ENCODE assay signal across 8 cellular contexts in genomic region chr2:131093843-131094654, GRCh38. TPM values are rescaled to one million over a fixed set of nuclear protein-coding genes. Genes with fewer than 3 reads are reported as not detected.
DNase-seq lines count a peak whose midpoint lies in the region; ATAC-seq and TF ChIP-seq lines count a peak whose summit lies in the region.
"Not testable (repeated sequence)": the region's sequence is repeated elsewhere in the genome, so short reads cannot be mapped to it uniquely, and the experiment has no call there.

No MANE protein-coding gene starts in this region.

- peaks cover 15 to 16% of the 10 kb centered on the region in 2 donors for H3K4me1 Mint-ChIP-seq in natural killer cell

- H3K36me3 ChIP-seq in Loucy (ENCODE audit: insufficient read depth, low read length), result not testable (repeated sequence)

- H3K9ac ChIP-seq in Loucy (ENCODE audit: low read depth, low read length, poor library complexity, severe bottlenecking), result peak overlapping the region; percentile 87

- H3K79me2 ChIP-seq in Loucy (ENCODE audit: insufficient read depth, low read length), result peaks cover 42% of the 10 kb centered on the region

- H3K4me3 Mint-ChIP-seq in natural killer cell, result peak overlapping the region; percentile 91

- H3K9me3 ChIP-seq in Loucy (ENCODE audit: insufficient read depth, low read depth, low read length), result not testable (repeated sequence)

- intact Hi-C loops in left ventricle myocardium superior (cut with micrococcal nuclease), result not testable (repeated sequence)
- intact Hi-C loops in natural killer cell (cut with micrococcal nuclease), result loop anchor here (1.0 kb wide), 1 partner anchor 10 kb away; no protein-coding TSS in a partner anchor

- H3K4me2 ChIP-seq in Loucy (ENCODE audit: low read depth, low read length, poor library complexity, severe bottlenecking), result peak overlapping the region; percentile 56

- not testable (repeated sequence) for TF ChIP-seq CTCF in C4-2B (conservative IDR thresholded peaks at IDR 0.05); Loucy (conservative IDR thresholded peaks at IDR 0.05; ENCODE audit: low read length); cardiac fibroblast (IDR thresholded peaks at IDR 0.05; ENCODE audit: low read depth, low read length); natural killer cell (IDR thresholded peaks at IDR 0.05)

- H3K27me3 ChIP-seq in Loucy (ENCODE audit: insufficient read depth, low read length, poor library complexity, severe bottlenecking), result not testable (repeated sequence)

- not testable (repeated sequence) for H3F3A ChIP-seq in Loucy (ENCODE audit: low read depth)

- H3K4me3 ChIP-seq in Loucy (ENCODE audit: low read length, poor library complexity, severe bottlenecking), result peak overlapping the region; percentile 94
- peak overlapping the region; percentile 61 to 68 for H3K4me3 ChIP-seq in cardiac fibroblast (replicated peaks in 1 of 2; ENCODE audit: low read depth in 2 of 2, low read length in 2 of 2)

- H3K27ac Mint-ChIP-seq in natural killer cell, result peak overlapping the region; percentile 87 to 98

- not testable (repeated sequence) for H3K27me3 Mint-ChIP-seq in natural killer cell (ENCODE audit: low read depth in 2 of 2)

- H3K36me3 Mint-ChIP-seq in natural killer cell, result not testable (repeated sequence)

- DNase-seq in activated CD4-positive, alpha-beta T cell treated with anti-CD3 and anti-CD28 coated beads, Interleukin-2, amount 50 U/mL, for 48 hours, result peak; percentile 48 to 49
- not testable (repeated sequence) for DNase-seq in cardiac fibroblast (ENCODE audit: low read depth in 2 of 2)
- DNase-seq in left ventricle myocardium superior (peak; percentile 38), natural killer cell (peak; percentile 17)
- peak; percentile 29 for DNase-seq in stimulated activated naive CD8-positive, alpha-beta T cell treated with anti-CD3 and anti-CD28 coated beads, Interleukin-15, Interleukin-2, amounts not matched to agents 100 U/mL and 50 U/mL, for 24 hours

- not testable (repeated sequence) for H3K9me2 ChIP-seq in Loucy (replicated peaks; ENCODE audit: low read depth, low read length)

- peak overlapping the region; percentile 99 for H2AFZ ChIP-seq in Loucy (ENCODE audit: low read length)

- not testable (repeated sequence) for H3K4me1 ChIP-seq in Loucy (ENCODE audit: insufficient read depth, low read length, poor library complexity, severe bottlenecking)

- peak overlapping the region; percentile 85 for H3K27ac ChIP-seq in C4-2B

- peaks cover 37% of the 10 kb centered on the region for H4K20me1 ChIP-seq in Loucy (ENCODE audit: insufficient read depth, low read length, poor library complexity, severe bottlenecking)

- H3K9me3 Mint-ChIP-seq in natural killer cell, result not testable (repeated sequence)

- ATAC-seq in GM21576 (IDR thresholded peaks at IDR 0.05; ENCODE audit: unreplicated experiment), result peak; percentile 4
- ATAC-seq in left ventricle myocardium superior; natural killer cell; stimulated activated naive CD8-positive, alpha-beta T cell treated with anti-CD3 and anti-CD28 coated beads, Interleukin-15, Interleukin-2, amounts not matched to agents 100 U/mL and 50 U/mL, for 24 hours: not testable (repeated sequence)

RNA-seq across cellular contexts. Expression of gene FAM168B, which starts 0.8 kb away (rescaled TPM):
- total RNA-seq in left ventricle myocardium superior (96.1 TPM), natural killer cell (10 to 100 TPM; 56.0 to 70.7 (median 65.3) TPM)

RNA-seq across cellular contexts. Expression of gene PLEKHB2, which starts 11.1 kb away (rescaled TPM):
- total RNA-seq in left ventricle myocardium superior, result 34.1 TPM
- 10 to 100 TPM; 75.6 to 78.7 (median 77.4) TPM for total RNA-seq in natural killer cell
